In genomic region chr4:104424368-104424921, GRCh38 we compare ENCODE assay signal across 11 cellular contexts.
DNase-seq lines count a peak whose midpoint lies in the region; ATAC-seq, FAIRE-seq and TF ChIP-seq lines count a peak whose summit lies in the region.
"Had no signal": no experiment of that assay in that cellular context is flagged by ENCODE, and none has a peak within 500 bp of the region (broad histone marks: within the 10 kb centered on the region; RNA-seq: fewer than 3 reads in every experiment).

No MANE protein-coding gene starts in this region.

- ATAC-seq in left lung (peak; percentile 18), HG02642 (IDR thresholded peaks at IDR 0.05; ENCODE audit: poor library complexity, unreplicated experiment) (no peak)
- ATAC-seq: T-cell had no signal

- H3K9me3 ChIP-seq in left lung (no peaks in the 10 kb centered on the region), skeletal muscle satellite cell (replicated peaks; ENCODE audit: low read length) (no peaks in the 10 kb centered on the region), prostate gland (no peaks in the 10 kb centered on the region)
- H3K9me3 ChIP-seq: adrenal gland had no signal

- H3K4me3 ChIP-seq in astrocyte of the spinal cord (ENCODE audit: low read depth, low read length) (peak overlapping the region; percentile 38), left lung (peak overlapping the region; percentile 5 to 16), skeletal muscle satellite cell (ENCODE audit: low read length) (peak overlapping the region; percentile 69), prostate gland (no peak overlapping the region)

- FAIRE-seq in D721Med (lab: Jason Lieb, UNC) = no peak

- peak overlapping the region; percentile 49 for H3K9ac ChIP-seq in skeletal muscle satellite cell (ENCODE audit: low read depth, low read length)

- H3K27ac ChIP-seq in left lung (no peak overlapping the region), prostate gland (no peak overlapping the region)
- H3K27ac ChIP-seq: adrenal gland had no signal

- no peak for TF ChIP-seq CTCF in astrocyte of the spinal cord (IDR thresholded peaks at IDR 0.05; ENCODE audit: low read depth, low read length)
- no peak for TF ChIP-seq CTCF in left lung (IDR thresholded peaks at IDR 0.05)
- TF ChIP-seq CTCF in D721Med (IDR thresholded peaks at IDR 0.05; ENCODE audit: insufficient read depth, missing control alignments) = no peak
- no peak for TF ChIP-seq CTCF in prostate gland (IDR thresholded peaks at IDR 0.05)

- no peaks in the 10 kb centered on the region for H3K27me3 ChIP-seq in left lung
- H3K27me3 ChIP-seq in skeletal muscle satellite cell (ENCODE audit: control insufficient read depth, insufficient read depth, low read length) = no peaks in the 10 kb centered on the region
- H3K27me3 ChIP-seq in prostate gland (replicated peaks; ENCODE audit: insufficient read depth) = no peaks in the 10 kb centered on the region
- H3K27me3 ChIP-seq: adrenal gland had no signal

- peak overlapping the region; percentile 87 for H3K4me2 ChIP-seq in skeletal muscle satellite cell (ENCODE audit: low read length)

- in situ Hi-C loops in astrocyte of the spinal cord (cut with HindIII; ENCODE audit: low sequenced_read_pairs) = no loop called here

- H3K36me3 ChIP-seq in left lung (no peaks in the 10 kb centered on the region), skeletal muscle satellite cell (ENCODE audit: insufficient read depth, low read length) (no peaks in the 10 kb centered on the region), prostate gland (no peaks in the 10 kb centered on the region)
- H3K36me3 ChIP-seq: adrenal gland had no signal

- no peak for TF ChIP-seq POLR2A in prostate gland (IDR thresholded peaks at IDR 0.05)

- intact Hi-C loops in left lung (cut with DNase I) = no loop called here
- intact Hi-C loops in prostate gland (cut with DNase I) = no loop called here

- DNase-seq in NCI-H2227 (lab: John Stamatoyannopoulos, UW; ENCODE audit: unreplicated experiment) (peak; percentile 17), astrocyte of the spinal cord (ENCODE audit: low read depth, low spot score) (no peak), left lung (no peak), D721Med (ENCODE audit: insufficient read length, low spot score) (no peak), prostate gland (ENCODE audit: low spot score) (no peak), NOMO-1 treated with DMSO at 0.1 percent for 48 hours (lab: John Stamatoyannopoulos, UW; ENCODE audit: unreplicated experiment) (no peak)
- DNase-seq: adrenal gland, IMR-90, T-cell had no signal

- H3K4me1 ChIP-seq in left lung (no peaks in the 10 kb centered on the region), skeletal muscle satellite cell (ENCODE audit: control insufficient read depth, insufficient read depth, low read length) (peaks cover 4% of the 10 kb centered on the region), prostate gland (replicated peaks) (no peaks in the 10 kb centered on the region)
- H3K4me1 ChIP-seq: adrenal gland had no signal

- WGBS in prostate gland = 35% methylated on average over 8 of the region's 8 CpGs

Comparison
In these comparisons a context has a peak if more than half of its experiments do, and no peak if none do; other contexts are left out.
1. H3K4me3 ChIP-seq: peak in astrocyte of the spinal cord (single experiment), left lung (2 of 2) and skeletal muscle satellite cell (single experiment); none in prostate gland (0 of 2).